Comparison of ENCODE assay signal across 2 cellular contexts in the genomic region with DNA sequence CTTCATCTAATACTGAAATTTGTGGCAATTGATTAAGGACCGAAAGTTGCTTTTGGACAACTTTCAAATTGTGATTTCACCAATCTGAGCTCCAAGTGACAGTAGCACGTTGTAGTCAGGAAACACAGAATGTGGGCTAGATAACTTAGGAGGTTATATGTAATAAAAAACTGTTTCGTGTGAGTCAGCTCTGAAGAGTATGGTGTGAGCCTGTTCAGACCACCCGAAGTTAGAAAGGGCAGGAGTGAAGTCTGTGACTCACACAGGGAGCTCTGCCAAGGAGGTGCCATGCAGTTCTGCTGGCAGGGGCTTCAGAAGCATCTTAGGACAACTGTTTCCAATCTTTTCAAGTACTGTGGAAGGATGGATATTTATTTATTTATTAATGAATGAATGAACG.
A peak's percentile ranks its signal among the peaks of the same experiment; 100 is the strongest.
TF ChIP-seq lines count a peak whose summit lies in the region.

No MANE protein-coding gene starts in this region.

TF ChIP-seq in A549, 52 proteins besides CTCF, POLR2A, EP300 and RAD21 (continued from another document):
- TF ChIP-seq, protein P1, sequence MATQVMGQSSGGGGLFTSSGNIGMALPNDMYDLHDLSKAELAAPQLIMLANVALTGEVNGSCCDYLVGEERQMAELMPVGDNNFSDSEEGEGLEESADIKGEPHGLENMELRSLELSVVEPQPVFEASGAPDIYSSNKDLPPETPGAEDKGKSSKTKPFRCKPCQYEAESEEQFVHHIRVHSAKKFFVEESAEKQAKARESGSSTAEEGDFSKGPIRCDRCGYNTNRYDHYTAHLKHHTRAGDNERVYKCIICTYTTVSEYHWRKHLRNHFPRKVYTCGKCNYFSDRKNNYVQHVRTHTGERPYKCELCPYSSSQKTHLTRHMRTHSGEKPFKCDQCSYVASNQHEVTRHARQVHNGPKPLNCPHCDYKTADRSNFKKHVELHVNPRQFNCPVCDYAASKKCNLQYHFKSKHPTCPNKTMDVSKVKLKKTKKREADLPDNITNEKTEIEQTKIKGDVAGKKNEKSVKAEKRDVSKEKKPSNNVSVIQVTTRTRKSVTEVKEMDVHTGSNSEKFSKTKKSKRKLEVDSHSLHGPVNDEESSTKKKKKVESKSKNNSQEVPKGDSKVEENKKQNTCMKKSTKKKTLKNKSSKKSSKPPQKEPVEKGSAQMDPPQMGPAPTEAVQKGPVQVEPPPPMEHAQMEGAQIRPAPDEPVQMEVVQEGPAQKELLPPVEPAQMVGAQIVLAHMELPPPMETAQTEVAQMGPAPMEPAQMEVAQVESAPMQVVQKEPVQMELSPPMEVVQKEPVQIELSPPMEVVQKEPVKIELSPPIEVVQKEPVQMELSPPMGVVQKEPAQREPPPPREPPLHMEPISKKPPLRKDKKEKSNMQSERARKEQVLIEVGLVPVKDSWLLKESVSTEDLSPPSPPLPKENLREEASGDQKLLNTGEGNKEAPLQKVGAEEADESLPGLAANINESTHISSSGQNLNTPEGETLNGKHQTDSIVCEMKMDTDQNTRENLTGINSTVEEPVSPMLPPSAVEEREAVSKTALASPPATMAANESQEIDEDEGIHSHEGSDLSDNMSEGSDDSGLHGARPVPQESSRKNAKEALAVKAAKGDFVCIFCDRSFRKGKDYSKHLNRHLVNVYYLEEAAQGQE (IDR thresholded peaks at IDR 0.05) = no peak
- no peak for TF ChIP-seq ZFP36 (IDR thresholded peaks at IDR 0.05; ENCODE audit: borderline replicate concordance, partially characterized antibody)
- TF ChIP-seq HEYL (CRISPR knock-in tag; IDR thresholded peaks at IDR 0.05) = no peak
- TF ChIP-seq KDM5A (IDR thresholded peaks at IDR 0.05) = no peak
- no peak for TF ChIP-seq NFE2L2 (conservative IDR thresholded peaks at IDR 0.05; ENCODE audit: low read length)
- TF ChIP-seq TP53 (CRISPR knock-in tag; IDR thresholded peaks at IDR 0.05) = no peak
- no peak for TF ChIP-seq ZC3H11A (IDR thresholded peaks at IDR 0.05)
- TF ChIP-seq, protein P2, sequence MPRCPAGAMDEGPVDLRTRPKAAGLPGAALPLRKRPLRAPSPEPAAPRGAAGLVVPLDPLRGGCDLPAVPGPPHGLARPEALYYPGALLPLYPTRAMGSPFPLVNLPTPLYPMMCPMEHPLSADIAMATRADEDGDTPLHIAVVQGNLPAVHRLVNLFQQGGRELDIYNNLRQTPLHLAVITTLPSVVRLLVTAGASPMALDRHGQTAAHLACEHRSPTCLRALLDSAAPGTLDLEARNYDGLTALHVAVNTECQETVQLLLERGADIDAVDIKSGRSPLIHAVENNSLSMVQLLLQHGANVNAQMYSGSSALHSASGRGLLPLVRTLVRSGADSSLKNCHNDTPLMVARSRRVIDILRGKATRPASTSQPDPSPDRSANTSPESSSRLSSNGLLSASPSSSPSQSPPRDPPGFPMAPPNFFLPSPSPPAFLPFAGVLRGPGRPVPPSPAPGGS (IDR thresholded peaks at IDR 0.05) = no peak
- no peak for TF ChIP-seq HMGXB4 (CRISPR knock-in tag; IDR thresholded peaks at IDR 0.05; ENCODE audit: borderline replicate concordance)
- no peak for TF ChIP-seq MYC (IDR thresholded peaks at IDR 0.05; ENCODE audit: borderline replicate concordance, low read length)
TF ChIP-seq in A549: peak in this region for 0.

TF ChIP-seq in HEK293, 187 proteins besides CTCF, POLR2A, EP300 and RAD21:
- TF ChIP-seq, protein P3, sequence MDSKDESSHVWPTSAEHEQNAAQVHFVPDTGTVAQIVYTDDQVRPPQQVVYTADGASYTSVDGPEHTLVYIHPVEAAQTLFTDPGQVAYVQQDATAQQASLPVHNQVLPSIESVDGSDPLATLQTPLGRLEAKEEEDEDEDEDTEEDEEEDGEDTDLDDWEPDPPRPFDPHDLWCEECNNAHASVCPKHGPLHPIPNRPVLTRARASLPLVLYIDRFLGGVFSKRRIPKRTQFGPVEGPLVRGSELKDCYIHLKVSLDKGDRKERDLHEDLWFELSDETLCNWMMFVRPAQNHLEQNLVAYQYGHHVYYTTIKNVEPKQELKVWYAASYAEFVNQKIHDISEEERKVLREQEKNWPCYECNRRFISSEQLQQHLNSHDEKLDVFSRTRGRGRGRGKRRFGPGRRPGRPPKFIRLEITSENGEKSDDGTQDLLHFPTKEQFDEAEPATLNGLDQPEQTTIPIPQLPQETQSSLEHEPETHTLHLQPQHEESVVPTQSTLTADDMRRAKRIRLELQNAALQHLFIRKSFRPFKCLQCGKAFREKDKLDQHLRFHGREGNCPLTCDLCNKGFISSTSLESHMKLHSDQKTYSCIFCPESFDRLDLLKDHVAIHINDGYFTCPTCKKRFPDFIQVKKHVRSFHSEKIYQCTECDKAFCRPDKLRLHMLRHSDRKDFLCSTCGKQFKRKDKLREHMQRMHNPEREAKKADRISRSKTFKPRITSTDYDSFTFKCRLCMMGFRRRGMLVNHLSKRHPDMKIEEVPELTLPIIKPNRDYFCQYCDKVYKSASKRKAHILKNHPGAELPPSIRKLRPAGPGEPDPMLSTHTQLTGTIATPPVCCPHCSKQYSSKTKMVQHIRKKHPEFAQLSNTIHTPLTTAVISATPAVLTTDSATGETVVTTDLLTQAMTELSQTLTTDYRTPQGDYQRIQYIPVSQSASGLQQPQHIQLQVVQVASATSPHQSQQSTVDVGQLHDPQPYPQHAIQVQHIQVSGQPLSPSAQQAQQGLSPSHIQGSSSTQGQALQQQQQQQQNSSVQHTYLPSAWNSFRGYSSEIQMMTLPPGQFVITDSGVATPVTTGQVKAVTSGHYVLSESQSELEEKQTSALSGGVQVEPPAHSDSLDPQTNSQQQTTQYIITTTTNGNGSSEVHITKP (tag by site-specific recombination; IDR thresholded peaks at IDR 0.05) = peak; percentile 36; the same call in 1 of the 2 replicates
- no peak for TF ChIP-seq ZNF555 (tag by site-specific recombination; conservative IDR thresholded peaks at IDR 0.05)
